ENCODE assay signal across 3 cellular contexts in the genomic region with DNA sequence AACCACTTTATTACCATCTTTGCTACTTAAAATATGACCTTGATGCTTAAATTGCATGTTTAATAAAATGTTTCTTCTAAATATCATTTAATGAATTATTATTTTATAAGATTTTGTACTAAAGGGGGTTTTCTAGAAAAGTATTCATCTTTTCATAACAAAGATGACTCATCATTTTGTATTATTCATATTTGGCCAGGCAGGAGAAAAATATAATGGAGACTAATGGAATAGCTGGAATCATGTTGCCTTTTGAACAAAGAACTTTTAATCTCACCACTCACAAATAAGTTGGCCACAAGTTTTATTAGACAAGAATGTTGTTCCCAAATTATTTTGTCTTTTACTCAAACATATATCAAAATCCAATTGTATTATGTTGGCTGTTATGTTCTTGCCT.
A peak's percentile ranks its signal among the peaks of the same experiment; 100 is the strongest.
TF ChIP-seq lines count a peak whose summit lies in the region.

No MANE protein-coding gene starts in this region.

TF ChIP-seq in SK-N-SH treated with all-trans-retinoic acid at 6 μM for 48 hours, 23 proteins besides CTCF, POLR2A, EP300 and RAD21 (continued from another document):
- TF ChIP-seq, protein P1, sequence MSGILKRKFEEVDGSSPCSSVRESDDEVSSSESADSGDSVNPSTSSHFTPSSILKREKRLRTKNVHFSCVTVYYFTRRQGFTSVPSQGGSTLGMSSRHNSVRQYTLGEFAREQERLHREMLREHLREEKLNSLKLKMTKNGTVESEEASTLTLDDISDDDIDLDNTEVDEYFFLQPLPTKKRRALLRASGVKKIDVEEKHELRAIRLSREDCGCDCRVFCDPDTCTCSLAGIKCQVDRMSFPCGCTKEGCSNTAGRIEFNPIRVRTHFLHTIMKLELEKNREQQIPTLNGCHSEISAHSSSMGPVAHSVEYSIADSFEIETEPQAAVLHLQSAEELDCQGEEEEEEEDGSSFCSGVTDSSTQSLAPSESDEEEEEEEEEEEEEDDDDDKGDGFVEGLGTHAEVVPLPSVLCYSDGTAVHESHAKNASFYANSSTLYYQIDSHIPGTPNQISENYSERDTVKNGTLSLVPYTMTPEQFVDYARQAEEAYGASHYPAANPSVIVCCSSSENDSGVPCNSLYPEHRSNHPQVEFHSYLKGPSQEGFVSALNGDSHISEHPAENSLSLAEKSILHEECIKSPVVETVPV (CRISPR knock-in tag; IDR thresholded peaks at IDR 0.05): no peak
- peak; percentile 71 for TF ChIP-seq ISL1 (CRISPR knock-in tag; IDR thresholded peaks at IDR 0.05)

TF ChIP-seq in SK-N-SH, 30 proteins besides CTCF, POLR2A, EP300 and RAD21 (continued from another document):
- TF ChIP-seq FOSL2 (IDR thresholded peaks at IDR 0.05; ENCODE audit: borderline replicate concordance, low read depth) (no peak), CHD2 (IDR thresholded peaks at IDR 0.05; ENCODE audit: low read length, partially characterized antibody) (no peak), NRF1 (IDR thresholded peaks at IDR 0.05; ENCODE audit: low read depth, low read length) (no peak), TEAD4 (IDR thresholded peaks at IDR 0.05; ENCODE audit: borderline replicate concordance, insufficient read depth) (no peak), TAF1 (IDR thresholded peaks at IDR 0.05; ENCODE audit: borderline replicate concordance, low read depth, low read length) (no peak), ELF1 (IDR thresholded peaks at IDR 0.05) (no peak), POLR2AphosphoS5 (IDR thresholded peaks at IDR 0.05; ENCODE audit: low read depth, low read length) (no peak), NFIC (IDR thresholded peaks at IDR 0.05; ENCODE audit: borderline replicate concordance) (no peak), FOXJ3 (CRISPR knock-in tag; IDR thresholded peaks at IDR 0.05) (no peak), TCF12 (IDR thresholded peaks at IDR 0.05) (no peak), MXI1 (IDR thresholded peaks at IDR 0.05; ENCODE audit: low read depth, low read length) (no peak)
- TF ChIP-seq, protein P2, sequence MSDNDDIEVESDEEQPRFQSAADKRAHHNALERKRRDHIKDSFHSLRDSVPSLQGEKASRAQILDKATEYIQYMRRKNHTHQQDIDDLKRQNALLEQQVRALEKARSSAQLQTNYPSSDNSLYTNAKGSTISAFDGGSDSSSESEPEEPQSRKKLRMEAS (IDR thresholded peaks at IDR 0.05; ENCODE audit: low read depth): no peak
- TF ChIP-seq, protein P3, sequence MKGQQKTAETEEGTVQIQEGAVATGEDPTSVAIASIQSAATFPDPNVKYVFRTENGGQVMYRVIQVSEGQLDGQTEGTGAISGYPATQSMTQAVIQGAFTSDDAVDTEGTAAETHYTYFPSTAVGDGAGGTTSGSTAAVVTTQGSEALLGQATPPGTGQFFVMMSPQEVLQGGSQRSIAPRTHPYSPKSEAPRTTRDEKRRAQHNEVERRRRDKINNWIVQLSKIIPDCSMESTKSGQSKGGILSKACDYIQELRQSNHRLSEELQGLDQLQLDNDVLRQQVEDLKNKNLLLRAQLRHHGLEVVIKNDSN (IDR thresholded peaks at IDR 0.05; ENCODE audit: borderline replicate concordance, low read depth): no peak
- TF ChIP-seq, protein P4, sequence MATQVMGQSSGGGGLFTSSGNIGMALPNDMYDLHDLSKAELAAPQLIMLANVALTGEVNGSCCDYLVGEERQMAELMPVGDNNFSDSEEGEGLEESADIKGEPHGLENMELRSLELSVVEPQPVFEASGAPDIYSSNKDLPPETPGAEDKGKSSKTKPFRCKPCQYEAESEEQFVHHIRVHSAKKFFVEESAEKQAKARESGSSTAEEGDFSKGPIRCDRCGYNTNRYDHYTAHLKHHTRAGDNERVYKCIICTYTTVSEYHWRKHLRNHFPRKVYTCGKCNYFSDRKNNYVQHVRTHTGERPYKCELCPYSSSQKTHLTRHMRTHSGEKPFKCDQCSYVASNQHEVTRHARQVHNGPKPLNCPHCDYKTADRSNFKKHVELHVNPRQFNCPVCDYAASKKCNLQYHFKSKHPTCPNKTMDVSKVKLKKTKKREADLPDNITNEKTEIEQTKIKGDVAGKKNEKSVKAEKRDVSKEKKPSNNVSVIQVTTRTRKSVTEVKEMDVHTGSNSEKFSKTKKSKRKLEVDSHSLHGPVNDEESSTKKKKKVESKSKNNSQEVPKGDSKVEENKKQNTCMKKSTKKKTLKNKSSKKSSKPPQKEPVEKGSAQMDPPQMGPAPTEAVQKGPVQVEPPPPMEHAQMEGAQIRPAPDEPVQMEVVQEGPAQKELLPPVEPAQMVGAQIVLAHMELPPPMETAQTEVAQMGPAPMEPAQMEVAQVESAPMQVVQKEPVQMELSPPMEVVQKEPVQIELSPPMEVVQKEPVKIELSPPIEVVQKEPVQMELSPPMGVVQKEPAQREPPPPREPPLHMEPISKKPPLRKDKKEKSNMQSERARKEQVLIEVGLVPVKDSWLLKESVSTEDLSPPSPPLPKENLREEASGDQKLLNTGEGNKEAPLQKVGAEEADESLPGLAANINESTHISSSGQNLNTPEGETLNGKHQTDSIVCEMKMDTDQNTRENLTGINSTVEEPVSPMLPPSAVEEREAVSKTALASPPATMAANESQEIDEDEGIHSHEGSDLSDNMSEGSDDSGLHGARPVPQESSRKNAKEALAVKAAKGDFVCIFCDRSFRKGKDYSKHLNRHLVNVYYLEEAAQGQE (IDR thresholded peaks at IDR 0.05; ENCODE audit: low read depth, low read length): no peak

TF ChIP-seq in IMR-90, 13 proteins besides CTCF, POLR2A, EP300 and RAD21 (continued from another document):
- no peak for TF ChIP-seq MXI1 (IDR thresholded peaks at IDR 0.05; ENCODE audit: borderline replicate concordance, low read depth, low read length)
